Comparison of ENCODE assay signal across 26 cellular contexts in genomic region chr2:27288610-27289009, GRCh38. TPM values are rescaled to one million over a fixed set of nuclear protein-coding genes. Genes with fewer than 3 reads are reported as not detected.
"Had no signal": no experiment of that assay in that cellular context is flagged by ENCODE, and none has a peak within 500 bp of the region (broad histone marks: within the 10 kb centered on the region; RNA-seq: fewer than 3 reads in every experiment).

No MANE protein-coding gene starts in this region.

- H3K9me3 ChIP-seq: Peyer's patch, SJCRH30 had no signal

- H3K27ac ChIP-seq: brain microvascular endothelial cell, cardiac muscle cell, Peyer's patch, RWPE1, SJCRH30, WERI-Rb-1 had no signal

- H3K36me3 ChIP-seq: brain microvascular endothelial cell, cardiac muscle cell, Peyer's patch, SJCRH30, WERI-Rb-1 had no signal

- DNase-seq: activated CD4-positive, alpha-beta memory T cell treated with anti-CD3 and anti-CD28 coated beads, Interleukin-2, amount 10 ng/mL, durations not matched to agents 7 days and 5 days; activated CD4-positive, alpha-beta T cell treated with anti-CD3 and anti-CD28 coated beads for 36 hours; activated CD4-positive, alpha-beta T cell treated with anti-CD3 and anti-CD28 coated beads, Interleukin-2, amount 50 U/mL, for 1 hour; activated gamma-delta T cell; activated naive CD4-positive, alpha-beta T cell treated with anti-CD3 and anti-CD28 coated beads for 36 hours; activated T-cell treated with anti-CD3 and anti-CD28 coated beads for 4 hours; activated T-cell treated with anti-CD3 and anti-CD28 coated beads, Interleukin-2, amount 50 U/mL, for 48 hours; brain microvascular endothelial cell; Kasumi-1; KBM-7; NCI-H1105 treated with DMSO at 0.1 percent for 48 hours; NCI-H1436 treated with DMSO at 0.1 percent for 48 hours; NCI-H187; NCI-H2081; NCI-H510A treated with DMSO at 0.1 percent for 48 hours; NCI-H69; NK-92 treated with Interleukin-12 subunit alpha and Interleukin-12 subunit beta, amount 100 ng/mL, for 24 hours; Peyer's patch; Right ventricle myocardium superior; SJCRH30; T-helper 9 cell; WERI-Rb-1 had no signal

- H3K4me3 ChIP-seq: cardiac muscle cell, Peyer's patch, SJCRH30 had no signal

- H3K4me1 ChIP-seq: Peyer's patch had no signal

- H3K27me3 ChIP-seq: cardiac muscle cell, Peyer's patch had no signal

- ATAC-seq: activated CD4-positive, alpha-beta T cell treated with anti-CD3 and anti-CD28 coated beads for 36 hours; activated T-helper 17 cell treated with anti-CD3 and anti-CD28 coated beads, Interleukin-2, amount 50 U/mL, for 72 hours had no signal

RNA-seq across cellular contexts. Expression of gene TRIM54, which starts 6.4 kb away (rescaled TPM):
- total RNA-seq: activated naive CD4-positive, alpha-beta T cell treated with anti-CD3 and anti-CD28 coated beads for 36 hours had no signal

RNA-seq across cellular contexts. Expression of gene DNAJC5G, which starts 13.4 kb away (rescaled TPM):
- total RNA-seq: activated CD4-positive, alpha-beta memory T cell treated with anti-CD3 and anti-CD28 coated beads, Interleukin-2, amount 10 ng/mL, durations not matched to agents 7 days and 5 days; activated CD4-positive, alpha-beta T cell treated with anti-CD3 and anti-CD28 coated beads for 36 hours; activated CD8-positive, alpha-beta memory T cell treated with anti-CD3 and anti-CD28 coated beads for 36 hours; activated naive CD4-positive, alpha-beta T cell treated with anti-CD3 and anti-CD28 coated beads for 36 hours; activated T-helper 17 cell treated with anti-CD3 and anti-CD28 coated beads, Interleukin-2, amount 50 U/mL, for 72 hours; SJCRH30 had no signal
